ENCODE assay signal across 11 cellular contexts in genomic region chr18:22342625-22343024, GRCh38.
DNase-seq lines count a peak whose midpoint lies in the region; ATAC-seq and TF ChIP-seq lines count a peak whose summit lies in the region.
"Had no signal": no experiment of that assay in that cellular context is flagged by ENCODE, and none has a peak within 500 bp of the region (broad histone marks: within the 10 kb centered on the region; RNA-seq: fewer than 3 reads in every experiment).

No MANE protein-coding gene starts in this region.

- intact Hi-C loops in prostate gland (cut with DNase I): no loop called here

- no peak overlapping the region for H3K4me3 Mint-ChIP-seq in activated T-cell treated with anti-CD3 and anti-CD28 coated beads, Interleukin-2, amount 50 U/mL, for 24 hours
- H3K4me3 Mint-ChIP-seq in stimulated activated naive CD8-positive, alpha-beta T cell treated with anti-CD3 and anti-CD28 coated beads, Interleukin-15, amount 100 ng/mL, for 72 hours: peak overlapping the region; percentile 46 to 52
- no peak overlapping the region for H3K4me3 Mint-ChIP-seq in stimulated activated naive B cell treated with anti-CD40 and anti-IgM and Interleukin-4, amounts not matched to agents 10 μg/mL and 1 μg/mL and 100 μg/mL, for 72 hours

- WGBS in prostate gland: 33% methylated on average over 4 of the region's 4 CpGs

- H3K36me3 Mint-ChIP-seq in activated T-cell treated with anti-CD3 and anti-CD28 coated beads, Interleukin-2, amount 50 U/mL, for 24 hours (ENCODE audit: low read depth): no peaks in the 10 kb centered on the region
- H3K36me3 Mint-ChIP-seq in stimulated activated naive B cell treated with anti-CD40 and anti-IgM and Interleukin-4, amounts not matched to agents 10 μg/mL and 1 μg/mL and 100 μg/mL, for 72 hours: no peaks in the 10 kb centered on the region

- H3K9me3 ChIP-seq in prostate gland: no peaks in the 10 kb centered on the region
- H3K9me3 ChIP-seq: BLaER1 treated with 17β-estradiol and CSF1 and Interleukin-3, amounts not matched to agents 10 nM and 100 nM had no signal

- H3K27me3 ChIP-seq in prostate gland (replicated peaks; ENCODE audit: insufficient read depth): no peaks in the 10 kb centered on the region
- H3K27me3 ChIP-seq: BLaER1 treated with 17β-estradiol and CSF1 and Interleukin-3, amounts not matched to agents 10 nM and 100 nM had no signal

- no peak for TF ChIP-seq POLR2A in prostate gland (IDR thresholded peaks at IDR 0.05)

- H3K4me3 ChIP-seq in epithelial cell of esophagus (ENCODE audit: low read length) (no peak overlapping the region), prostate gland (no peak overlapping the region)
- H3K4me3 ChIP-seq: BLaER1 treated with 17β-estradiol and CSF1 and Interleukin-3, amounts not matched to agents 10 nM and 100 nM had no signal

- peaks cover 62% of the 10 kb centered on the region for H3K4me1 Mint-ChIP-seq in activated T-cell treated with anti-CD3 and anti-CD28 coated beads, Interleukin-2, amount 50 U/mL, for 24 hours (ENCODE audit: low read depth)
- H3K4me1 Mint-ChIP-seq in stimulated activated naive CD8-positive, alpha-beta T cell treated with anti-CD3 and anti-CD28 coated beads, Interleukin-15, amount 100 ng/mL, for 72 hours: peaks cover 69% of the 10 kb centered on the region
- H3K4me1 Mint-ChIP-seq in stimulated activated naive B cell treated with anti-CD40 and anti-IgM and Interleukin-4, amounts not matched to agents 10 μg/mL and 1 μg/mL and 100 μg/mL, for 72 hours: no peaks in the 10 kb centered on the region

- no peak for TF ChIP-seq CTCF in RWPE1 (conservative IDR thresholded peaks at IDR 0.05; ENCODE audit: low read depth)
- no peak for TF ChIP-seq CTCF in epithelial cell of esophagus (IDR thresholded peaks at IDR 0.05; ENCODE audit: insufficient read depth, low read depth, low read length, missing control alignments)
- TF ChIP-seq CTCF in prostate gland (IDR thresholded peaks at IDR 0.05): no peak

- no peaks in the 10 kb centered on the region for H3K36me3 ChIP-seq in prostate gland
- H3K36me3 ChIP-seq: BLaER1 treated with 17β-estradiol and CSF1 and Interleukin-3, amounts not matched to agents 10 nM and 100 nM had no signal

- POLR2A ChIA-PET in RWPE1 (lab: Yijun Ruan, JAX; ENCODE audit: low non-redundant PET): no interaction called here

- CTCF ChIA-PET in RWPE1 (lab: Yijun Ruan, JAX): interaction anchor here (0.6 to 0.7 kb wide), 2 partner anchors 167 to 174 kb away, joined by 3 to 4 read pairs; no protein-coding TSS in a partner anchor

- no peaks in the 10 kb centered on the region for H3K4me1 ChIP-seq in prostate gland (replicated peaks)

- H3K27me3 Mint-ChIP-seq in activated T-cell treated with anti-CD3 and anti-CD28 coated beads, Interleukin-2, amount 50 U/mL, for 24 hours: peaks cover 20% of the 10 kb centered on the region
- H3K27me3 Mint-ChIP-seq in stimulated activated naive CD8-positive, alpha-beta T cell treated with anti-CD3 and anti-CD28 coated beads, Interleukin-15, amount 100 ng/mL, for 72 hours: peaks cover 15% of the 10 kb centered on the region
- H3K27me3 Mint-ChIP-seq in stimulated activated naive B cell treated with anti-CD40 and anti-IgM and Interleukin-4, amounts not matched to agents 10 μg/mL and 1 μg/mL and 100 μg/mL, for 72 hours: peaks cover 20 to 22% of the 10 kb centered on the region in 2 donors

- ATAC-seq in stimulated activated naive CD8-positive, alpha-beta T cell treated with anti-CD3 and anti-CD28 coated beads, Interleukin-15, amount 100 ng/mL, for 72 hours: peak; percentile 34
- no peak for ATAC-seq in stimulated activated naive B cell treated with anti-CD40 and anti-IgM and Interleukin-4, amounts not matched to agents 10 μg/mL and 1 μg/mL and 100 μg/mL, for 72 hours (replicated peaks)

- H3K27ac ChIP-seq in RWPE1: no peak overlapping the region
- no peak overlapping the region for H3K27ac ChIP-seq in prostate gland
- H3K27ac ChIP-seq: BLaER1 treated with 17β-estradiol and CSF1 and Interleukin-3, amounts not matched to agents 10 nM and 100 nM had no signal

- no peaks in the 10 kb centered on the region for H3K9me3 Mint-ChIP-seq in activated T-cell treated with anti-CD3 and anti-CD28 coated beads, Interleukin-2, amount 50 U/mL, for 24 hours
- no peaks in the 10 kb centered on the region for H3K9me3 Mint-ChIP-seq in stimulated activated naive CD8-positive, alpha-beta T cell treated with anti-CD3 and anti-CD28 coated beads, Interleukin-15, amount 100 ng/mL, for 72 hours
- H3K9me3 Mint-ChIP-seq in stimulated activated naive B cell treated with anti-CD40 and anti-IgM and Interleukin-4, amounts not matched to agents 10 μg/mL and 1 μg/mL and 100 μg/mL, for 72 hours: peaks cover 0 to 2% of the 10 kb centered on the region in 2 donors

- DNase-seq in activated T-cell treated with anti-CD3 and anti-CD28 coated beads, Interleukin-2, amount 50 U/mL, for 24 hours: no peak
- DNase-seq in activated T-cell treated with anti-CD3 and anti-CD28 coated beads for 4 hours: no peak
- peak; percentile 40 for DNase-seq in RWPE1 (ENCODE audit: low spot score)
- DNase-seq in epithelial cell of esophagus (ENCODE audit: low read depth): peak; percentile 23
- DNase-seq in stimulated activated naive CD8-positive, alpha-beta T cell treated with anti-CD3 and anti-CD28 coated beads, Interleukin-15, amount 100 ng/mL, for 72 hours: no peak
- no peak for DNase-seq in prostate gland (ENCODE audit: low spot score)
- DNase-seq in stimulated activated naive B cell treated with anti-CD40 and anti-IgM and Interleukin-4, amounts not matched to agents 10 μg/mL and 1 μg/mL and 100 μg/mL, for 72 hours: no peak
- DNase-seq in UCSD-AML1 (lab: John Stamatoyannopoulos, UW; ENCODE audit: unreplicated experiment): no peak
- DNase-seq: cortex of kidney, NCI-H1092 treated with DMSO at 0.1 percent for 48 hours had no signal

- peak overlapping the region; percentile 57 for H3K27ac Mint-ChIP-seq in activated T-cell treated with anti-CD3 and anti-CD28 coated beads, Interleukin-2, amount 50 U/mL, for 24 hours
- H3K27ac Mint-ChIP-seq in stimulated activated naive CD8-positive, alpha-beta T cell treated with anti-CD3 and anti-CD28 coated beads, Interleukin-15, amount 100 ng/mL, for 72 hours: peak overlapping the region; percentile 77 to 90
- no peak overlapping the region for H3K27ac Mint-ChIP-seq in stimulated activated naive B cell treated with anti-CD40 and anti-IgM and Interleukin-4, amounts not matched to agents 10 μg/mL and 1 μg/mL and 100 μg/mL, for 72 hours

Comparison
In these comparisons a context has a peak if more than half of its experiments do, and no peak if none do; other contexts are left out.
1. DNase-seq: peak in RWPE1 (single experiment) and epithelial cell of esophagus (single experiment); none in activated T-cell treated with anti-CD3 and anti-CD28 coated beads, Interleukin-2, amount 50 U/mL, for 24 hours (single experiment), activated T-cell treated with anti-CD3 and anti-CD28 coated beads for 4 hours (single experiment), stimulated activated naive CD8-positive, alpha-beta T cell treated with anti-CD3 and anti-CD28 coated beads, Interleukin-15, amount 100 ng/mL, for 72 hours (0 of 2), prostate gland (single experiment), stimulated activated naive B cell treated with anti-CD40 and anti-IgM and Interleukin-4, amounts not matched to agents 10 μg/mL and 1 μg/mL and 100 μg/mL, for 72 hours (single experiment) and UCSD-AML1 (single experiment).
2. H3K4me3 Mint-ChIP-seq: peak in stimulated activated naive CD8-positive, alpha-beta T cell treated with anti-CD3 and anti-CD28 coated beads, Interleukin-15, amount 100 ng/mL, for 72 hours (2 of 2); none in activated T-cell treated with anti-CD3 and anti-CD28 coated beads, Interleukin-2, amount 50 U/mL, for 24 hours (single experiment) and stimulated activated naive B cell treated with anti-CD40 and anti-IgM and Interleukin-4, amounts not matched to agents 10 μg/mL and 1 μg/mL and 100 μg/mL, for 72 hours (0 of 2).